27 cellular contexts compared by ENCODE assay signal in genomic region chr10:52383088-52383487, GRCh38.
"Had no signal": no experiment of that assay in that cellular context is flagged by ENCODE, and none has a peak within 500 bp of the region (broad histone marks: within the 10 kb centered on the region; RNA-seq: fewer than 3 reads in every experiment).

No MANE protein-coding gene starts in this region.

- ATAC-seq: effector memory CD8-positive, alpha-beta T cell; left cardiac atrium; left lung; naive thymus-derived CD8-positive, alpha-beta T cell; sciatic nerve; stimulated activated naive CD8-positive, alpha-beta T cell treated with anti-CD3 and anti-CD28 coated beads, Interleukin-15, amount 100 ng/mL, for 72 hours had no signal

- H3K9me3 ChIP-seq: esophagus squamous epithelium, left lung, prostate gland, right atrium auricular region, suprapubic skin, vagina had no signal

- H3K4me3 ChIP-seq: coronary artery, esophagus squamous epithelium, left lung, prostate gland, right atrium auricular region, smooth muscle cell, suprapubic skin, vagina had no signal

- H3K27ac ChIP-seq: coronary artery, esophagus squamous epithelium, left lung, prostate gland, right atrium auricular region, suprapubic skin, vagina had no signal

- H3K4me2 ChIP-seq: smooth muscle cell had no signal

- H3K27me3 ChIP-seq: esophagus squamous epithelium, left lung, right atrium auricular region, suprapubic skin, vagina had no signal

- DNase-seq: dermis blood vessel endothelial cell; effector memory CD8-positive, alpha-beta T cell; erythroblast; esophagus squamous epithelium; hypothalamus; kidney; left cardiac atrium; left lung; naive thymus-derived CD8-positive, alpha-beta T cell; nephron progenitor cell; nucleus accumbens; stimulated activated CD4-positive, alpha-beta T cell treated with anti-CD3 and anti-CD28 coated beads, Interleukin-12 subunit alpha, Interleukin-12 subunit beta, amount 100 ng/mL, for 4 hours; stimulated activated CD4-positive, alpha-beta T cell treated with anti-CD3 and anti-CD28 coated beads, Interleukin-1b, Interleukin-23, amount 100 ng/mL, for 48 hours; stimulated activated CD4-positive, alpha-beta T cell treated with anti-CD3 and anti-CD28 coated beads, Interleukin-4, amount 100 ng/mL, for 1 hour; stimulated activated CD8-positive, alpha-beta memory T cell treated with anti-CD3 and anti-CD28 coated beads, Interleukin-4, amount 100 ng/mL, for 48 hours; stimulated activated naive CD4-positive, alpha-beta T cell; stimulated activated naive CD8-positive, alpha-beta T cell treated with anti-CD3 and anti-CD28 coated beads, Interleukin-15, amount 100 ng/mL, for 72 hours; trophoblast cell had no signal

- FAIRE-seq: endometrium, frontal cortex, kidney had no signal

- H3K36me3 ChIP-seq: esophagus squamous epithelium, left lung, prostate gland, right atrium auricular region, suprapubic skin, vagina had no signal

- H3K4me1 ChIP-seq: left lung, prostate gland, right atrium auricular region, suprapubic skin, vagina had no signal
